1 cellular context compared by ENCODE assay signal in genomic region chr1:40844887-40845878, GRCh38.
TF ChIP-seq lines count a peak whose summit lies in the region.

No MANE protein-coding gene starts in this region.

TF ChIP-seq in HepG2, 621 proteins besides CTCF, POLR2A, EP300 and RAD21 (continued from another document):
- TF ChIP-seq POLR2G (IDR thresholded peaks at IDR 0.05; ENCODE audit: low read depth, low read length), result no peak
- TF ChIP-seq SP2 (CRISPR knock-in tag; IDR thresholded peaks at IDR 0.05), result no peak
